17 cellular contexts compared by ENCODE assay signal in genomic region chr15:61750271-61751084, GRCh38.
A peak's percentile ranks its signal among the peaks of the same experiment; 100 is the strongest.
DNase-seq lines count a peak whose midpoint lies in the region; ATAC-seq lines count a peak whose summit lies in the region.
"Had no signal": no experiment of that assay in that cellular context is flagged by ENCODE, and none has a peak within 500 bp of the region (broad histone marks: within the 10 kb centered on the region; RNA-seq: fewer than 3 reads in every experiment).

No MANE protein-coding gene starts in this region.

- H3K4me1 ChIP-seq in aorta (ENCODE audit: control insufficient read depth in 1 of 2, insufficient read depth in 2 of 2, low read length in 2 of 2), result no peaks in the 10 kb centered on the region
- H3K4me1 ChIP-seq: BLaER1 had no signal

- ATAC-seq in esophagus mucosa, result peak; percentile 85
- no peak for ATAC-seq in aorta (ENCODE audit: low FRiP score)
- ATAC-seq in activated T-helper 17 cell treated with anti-CD3 and anti-CD28 coated beads, Interleukin-2, amount 50 U/mL, for 72 hours (replicated peaks), result no peak
- no peak for ATAC-seq in HG02588 (IDR thresholded peaks at IDR 0.05; ENCODE audit: unreplicated experiment)
- ATAC-seq: T-helper 17 cell had no signal

- intact Hi-C loops in aorta (cut with DNase I), result no loop called here

- no peaks in the 10 kb centered on the region for H3K36me3 Mint-ChIP-seq in activated T-helper 17 cell treated with anti-CD3 and anti-CD28 coated beads, Interleukin-2, amount 50 U/mL, for 72 hours (ENCODE audit: low read depth)

- peaks cover 0 to 1% of the 10 kb centered on the region in 2 donors for H3K27me3 ChIP-seq in aorta (ENCODE audit: control insufficient read depth in 1 of 2, insufficient read depth in 2 of 2, low read length in 1 of 2)
- H3K27me3 ChIP-seq: BLaER1, foreskin keratinocyte had no signal

- H3K4me3 Mint-ChIP-seq in activated T-helper 17 cell treated with anti-CD3 and anti-CD28 coated beads, Interleukin-2, amount 50 U/mL, for 72 hours, result no peak overlapping the region
- H3K4me3 Mint-ChIP-seq: T-helper 17 cell had no signal

- no peak overlapping the region for H3K27ac Mint-ChIP-seq in activated T-helper 17 cell treated with anti-CD3 and anti-CD28 coated beads, Interleukin-2, amount 50 U/mL, for 72 hours
- H3K27ac Mint-ChIP-seq: T-helper 17 cell had no signal

- 65 to 80% methylated on average over 15 of the region's 15 CpGs for WGBS in aorta, 2 donors

- peaks cover 12% of the 10 kb centered on the region for H3K27me3 Mint-ChIP-seq in activated T-helper 17 cell treated with anti-CD3 and anti-CD28 coated beads, Interleukin-2, amount 50 U/mL, for 72 hours

- H3K4me1 Mint-ChIP-seq in activated T-helper 17 cell treated with anti-CD3 and anti-CD28 coated beads, Interleukin-2, amount 50 U/mL, for 72 hours, result no peaks in the 10 kb centered on the region
- H3K4me1 Mint-ChIP-seq: T-helper 17 cell had no signal

- DNase-seq in DMS79 treated with DMSO at 0.1 percent for 48 hours (lab: John Stamatoyannopoulos, UW) (peak; percentile 49), RPMI8226 (peak; percentile 51), renal cortical epithelial cell (ENCODE audit: low read depth) (peak; percentile 19), aorta (no peak), NAMALWA (ENCODE audit: low spot score) (no peak)
- DNase-seq: activated T-cell treated with anti-CD3 and anti-CD28 coated beads, Interleukin-2, amount 50 U/mL, for 1 hour; foreskin keratinocyte; GDM1; Karpas-422; NCI-H2081 treated with DMSO at 0.1 percent for 48 hours; stimulated activated CD4-positive, alpha-beta T cell treated with anti-CD3 and anti-CD28 coated beads, Interleukin-2, amount 100 ng/mL, for 48 hours; T-helper 17 cell had no signal

- H3K9me3 ChIP-seq in aorta (ENCODE audit: control insufficient read depth, low read length), result no peaks in the 10 kb centered on the region
- H3K9me3 ChIP-seq: BLaER1 had no signal

- H3K36me3 ChIP-seq in aorta (ENCODE audit: control insufficient read depth in 1 of 2, insufficient read depth in 2 of 2, low read length in 1 of 2), result no peaks in the 10 kb centered on the region
- H3K36me3 ChIP-seq: BLaER1 had no signal

- H3K4me3 ChIP-seq in aorta (ENCODE audit: low read length in 2 of 2), result no peak overlapping the region
- H3K4me3 ChIP-seq: BLaER1 had no signal

- no peaks in the 10 kb centered on the region for H3K9me3 Mint-ChIP-seq in activated T-helper 17 cell treated with anti-CD3 and anti-CD28 coated beads, Interleukin-2, amount 50 U/mL, for 72 hours

- H3K27ac ChIP-seq in aorta (ENCODE audit: low read depth in 1 of 2, low read length in 2 of 2), result no peak overlapping the region
- H3K27ac ChIP-seq: BLaER1, foreskin keratinocyte, HL-60 had no signal

Comparison
In these comparisons a context has a peak if more than half of its experiments do, and no peak if none do; other contexts are left out.
1. DNase-seq: peak in DMS79 treated with DMSO at 0.1 percent for 48 hours (single experiment), RPMI8226 (single experiment) and renal cortical epithelial cell (single experiment); none in aorta (0 of 2) and NAMALWA (single experiment).